ENCODE assay signal across 18 cellular contexts in the genomic region with DNA sequence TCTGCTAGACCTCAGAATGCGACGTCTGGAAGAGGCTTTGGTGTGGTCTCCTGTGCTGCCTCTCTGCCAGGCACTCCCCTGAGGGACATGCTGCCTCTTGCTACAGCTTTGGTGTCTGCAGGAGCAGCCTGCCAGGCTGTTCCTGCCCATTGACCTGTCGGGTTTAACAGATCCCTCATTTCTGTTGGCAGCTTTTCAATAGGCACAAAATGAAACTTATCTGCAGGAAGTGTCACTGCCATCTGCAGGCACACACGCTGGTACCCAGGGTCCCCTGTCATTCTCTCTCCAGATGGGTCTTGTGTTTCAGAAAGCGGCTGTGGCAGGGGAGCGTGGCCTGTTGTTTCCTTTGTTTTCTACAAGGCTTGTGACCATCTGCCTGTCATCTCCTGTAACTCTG.
DNase-seq lines count a peak whose midpoint lies in the region; ATAC-seq, FAIRE-seq and TF ChIP-seq lines count a peak whose summit lies in the region.
"Had no signal": no experiment of that assay in that cellular context is flagged by ENCODE, and none has a peak within 500 bp of the region (broad histone marks: within the 10 kb centered on the region; RNA-seq: fewer than 3 reads in every experiment).

No MANE protein-coding gene starts in this region.

- H3K9me3 Mint-ChIP-seq in stimulated activated memory B cell treated with anti-CD40 and anti-IgM and Interleukin-4, amounts not matched to agents 10 μg/mL and 1 μg/mL and 100 μg/mL, for 72 hours = no peaks in the 10 kb centered on the region
- H3K9me3 Mint-ChIP-seq: activated CD4-positive, alpha-beta T cell treated with anti-CD3 and anti-CD28 coated beads, Interleukin-2, amount 10 ng/mL, durations not matched to agents 24 days and 14 days; activated naive CD8-positive, alpha-beta T cell treated with anti-CD3 and anti-CD28 coated beads, Interleukin-2, amount 10 ng/mL, durations not matched to agents 7 days and 5 days; nephron; T-helper 1 cell treated with Interleukin-12 subunit alpha and Interleukin-12 subunit beta and Interleukin-4 antibody, amounts not matched to agents 30 μg/mL and 1 μg/mL, for 36 hours had no signal

- no peak overlapping the region for H3K4me3 Mint-ChIP-seq in stimulated activated memory B cell treated with anti-CD40 and anti-IgM and Interleukin-4, amounts not matched to agents 10 μg/mL and 1 μg/mL and 100 μg/mL, for 72 hours
- H3K4me3 Mint-ChIP-seq: activated CD4-positive, alpha-beta T cell treated with anti-CD3 and anti-CD28 coated beads, Interleukin-2, amount 10 ng/mL, durations not matched to agents 24 days and 14 days; activated naive CD8-positive, alpha-beta T cell treated with anti-CD3 and anti-CD28 coated beads, Interleukin-2, amount 10 ng/mL, durations not matched to agents 7 days and 5 days; nephron; T-helper 1 cell treated with Interleukin-12 subunit alpha and Interleukin-12 subunit beta and Interleukin-4 antibody, amounts not matched to agents 30 μg/mL and 1 μg/mL, for 36 hours had no signal

- peak; percentile 48 for FAIRE-seq in GM19239 (lab: Jason Lieb, UNC)
- FAIRE-seq: H1 had no signal

- peaks cover 16% of the 10 kb centered on the region for H3K27me3 Mint-ChIP-seq in stimulated activated memory B cell treated with anti-CD40 and anti-IgM and Interleukin-4, amounts not matched to agents 10 μg/mL and 1 μg/mL and 100 μg/mL, for 72 hours

- peak; percentile 56 for TF ChIP-seq CTCF in VCaP (conservative IDR thresholded peaks at IDR 0.05)

- no peaks in the 10 kb centered on the region for H3K36me3 Mint-ChIP-seq in stimulated activated memory B cell treated with anti-CD40 and anti-IgM and Interleukin-4, amounts not matched to agents 10 μg/mL and 1 μg/mL and 100 μg/mL, for 72 hours
- H3K36me3 Mint-ChIP-seq: activated naive CD8-positive, alpha-beta T cell treated with anti-CD3 and anti-CD28 coated beads, Interleukin-2, amount 10 ng/mL, durations not matched to agents 7 days and 5 days had no signal

- ATAC-seq in stimulated activated memory B cell treated with anti-CD40 and anti-IgM and Interleukin-4, amounts not matched to agents 10 μg/mL and 1 μg/mL and 100 μg/mL, for 72 hours = no peak
- ATAC-seq in HG03159 (IDR thresholded peaks at IDR 0.05; ENCODE audit: unreplicated experiment) = no peak
- ATAC-seq in GM21360 (IDR thresholded peaks at IDR 0.05; ENCODE audit: unreplicated experiment) = no peak
- ATAC-seq: lower lobe of right lung had no signal

- DNase-seq in Ammon's horn (ENCODE audit: low spot score) (peak; percentile 7), GM19239 (ENCODE audit: insufficient read length, low spot score) (no peak), NCI-H345 treated with DMSO at 0.1 percent for 48 hours (lab: John Stamatoyannopoulos, UW; ENCODE audit: unreplicated experiment) (peak; percentile 24), mesenteric fat pad (ENCODE audit: low spot score) (no peak)
- DNase-seq: activated CD4-positive, alpha-beta T cell treated with anti-CD3 and anti-CD28 coated beads, Interleukin-2, amount 10 ng/mL, durations not matched to agents 24 days and 14 days; activated naive CD8-positive, alpha-beta T cell treated with anti-CD3 and anti-CD28 coated beads, Interleukin-2, amount 10 ng/mL, durations not matched to agents 7 days and 5 days; lower lobe of right lung; MV-4-11; NCI-H446 treated with DMSO at 0.1 percent for 48 hours had no signal

- peaks cover 8% of the 10 kb centered on the region for H3K4me1 Mint-ChIP-seq in stimulated activated memory B cell treated with anti-CD40 and anti-IgM and Interleukin-4, amounts not matched to agents 10 μg/mL and 1 μg/mL and 100 μg/mL, for 72 hours
- H3K4me1 Mint-ChIP-seq: activated CD4-positive, alpha-beta T cell treated with anti-CD3 and anti-CD28 coated beads, Interleukin-2, amount 10 ng/mL, durations not matched to agents 24 days and 14 days; activated naive CD8-positive, alpha-beta T cell treated with anti-CD3 and anti-CD28 coated beads, Interleukin-2, amount 10 ng/mL, durations not matched to agents 7 days and 5 days; nephron had no signal

- no peak overlapping the region for H3K27ac Mint-ChIP-seq in stimulated activated memory B cell treated with anti-CD40 and anti-IgM and Interleukin-4, amounts not matched to agents 10 μg/mL and 1 μg/mL and 100 μg/mL, for 72 hours
- H3K27ac Mint-ChIP-seq: activated CD4-positive, alpha-beta T cell treated with anti-CD3 and anti-CD28 coated beads, Interleukin-2, amount 10 ng/mL, durations not matched to agents 24 days and 14 days; activated naive CD8-positive, alpha-beta T cell treated with anti-CD3 and anti-CD28 coated beads, Interleukin-2, amount 10 ng/mL, durations not matched to agents 7 days and 5 days; nephron; T-helper 1 cell treated with Interleukin-12 subunit alpha and Interleukin-12 subunit beta and Interleukin-4 antibody, amounts not matched to agents 30 μg/mL and 1 μg/mL, for 36 hours had no signal

- peak overlapping the region; percentile 19 for H3K27ac ChIP-seq in VCaP
- H3K27ac ChIP-seq: lower lobe of right lung, right atrium auricular region, thoracic aorta had no signal

Comparison
In these comparisons a context has a peak if more than half of its experiments do, and no peak if none do; other contexts are left out.
1. DNase-seq: peak in Ammon's horn (single experiment) and NCI-H345 treated with DMSO at 0.1 percent for 48 hours (single experiment); none in GM19239 (single experiment) and mesenteric fat pad (single experiment).